ENCODE assay signal across 16 cellular contexts in the genomic region with DNA sequence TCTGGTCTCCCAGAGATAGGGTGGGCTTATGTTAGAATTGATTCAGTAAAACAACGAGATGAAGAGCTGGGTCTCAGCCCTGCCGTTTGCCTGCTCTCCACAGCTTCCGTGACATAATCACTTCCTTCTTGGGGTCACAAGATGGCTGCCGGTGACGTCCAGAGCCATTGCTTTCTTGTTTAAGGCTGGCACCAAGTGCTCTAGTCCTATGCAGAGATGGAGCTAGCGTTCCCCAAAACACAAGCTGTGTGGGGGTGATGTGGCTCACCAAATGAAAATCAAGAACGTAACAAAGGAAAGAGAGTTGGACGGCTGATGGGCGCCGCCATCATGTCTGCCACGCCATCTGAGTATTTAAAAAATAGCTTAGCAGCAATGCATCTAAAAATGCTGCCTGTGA.
DNase-seq lines count a peak whose midpoint lies in the region; ATAC-seq and TF ChIP-seq lines count a peak whose summit lies in the region.
"Had no signal": no experiment of that assay in that cellular context is flagged by ENCODE, and none has a peak within 500 bp of the region (broad histone marks: within the 10 kb centered on the region; RNA-seq: fewer than 3 reads in every experiment).

No MANE protein-coding gene starts in this region.

- CTCF ChIA-PET in HEK293T (lab: Yijun Ruan, JAX): no interaction called here

- peaks cover 14% of the 10 kb centered on the region for H3K4me1 Mint-ChIP-seq in activated T-helper 17 cell treated with anti-CD3 and anti-CD28 coated beads, Interleukin-2, amount 50 U/mL, for 72 hours

- no peaks in the 10 kb centered on the region for H3K9me3 Mint-ChIP-seq in activated T-helper 17 cell treated with anti-CD3 and anti-CD28 coated beads, Interleukin-2, amount 50 U/mL, for 72 hours
- H3K9me3 Mint-ChIP-seq: CD4-positive, alpha-beta memory T cell; H9 had no signal

- H3K27ac Mint-ChIP-seq in activated T-helper 17 cell treated with anti-CD3 and anti-CD28 coated beads, Interleukin-2, amount 50 U/mL, for 72 hours: peak overlapping the region; percentile 81
- H3K27ac Mint-ChIP-seq: H9 had no signal

- H3K27me3 Mint-ChIP-seq in activated T-helper 17 cell treated with anti-CD3 and anti-CD28 coated beads, Interleukin-2, amount 50 U/mL, for 72 hours: no peaks in the 10 kb centered on the region
- H3K27me3 Mint-ChIP-seq: CD4-positive, alpha-beta memory T cell had no signal

- peaks cover 5% of the 10 kb centered on the region for H3K36me3 Mint-ChIP-seq in activated T-helper 17 cell treated with anti-CD3 and anti-CD28 coated beads, Interleukin-2, amount 50 U/mL, for 72 hours (ENCODE audit: low read depth)

- peak overlapping the region; percentile 54 for H3K4me3 Mint-ChIP-seq in activated T-helper 17 cell treated with anti-CD3 and anti-CD28 coated beads, Interleukin-2, amount 50 U/mL, for 72 hours
- H3K4me3 Mint-ChIP-seq: CD4-positive, alpha-beta memory T cell; H9 had no signal

- peak overlapping the region; percentile 68 for H3K27ac ChIP-seq in caudate nucleus (ENCODE audit: low read depth, low read length)
- H3K27ac ChIP-seq: A549, C4-2B, HL-60 had no signal

- ATAC-seq in activated T-helper 17 cell treated with anti-CD3 and anti-CD28 coated beads, Interleukin-2, amount 50 U/mL, for 72 hours (replicated peaks): no peak
- ATAC-seq: A549 had no signal

- POLR2A ChIA-PET in HEK293T (lab: Yijun Ruan, JAX): no interaction called here

- peak in 2 of 61 donors; percentile 9 to 17 for DNase-seq in caudate nucleus (lab: John Stamatoyannopoulos, UW)
- DNase-seq in retina: peak; percentile 29
- DNase-seq in stimulated activated CD8-positive, alpha-beta memory T cell treated with anti-CD3 and anti-CD28 coated beads, Interleukin-4, amount 100 ng/mL, for 48 hours: no peak
- DNase-seq in islet precursor cell: no peak
- no peak for DNase-seq in HEK293T (ENCODE audit: extremely low spot score)
- DNase-seq: BE2C; CD4-positive, alpha-beta memory T cell; DMS153; DMS79 treated with DMSO at 0.1 percent for 48 hours; EL; GOT3; H9 had no signal

TF ChIP-seq in HEK293T, 16 proteins besides CTCF, POLR2A, EP300 and RAD21:
- TF ChIP-seq FOXK2 (IDR thresholded peaks at IDR 0.05) (no peak), ZNF384 (IDR thresholded peaks at IDR 0.05) (no peak), FOXA1 (IDR thresholded peaks at IDR 0.05) (no peak), TARDBP (IDR thresholded peaks at IDR 0.05) (no peak), CTBP1 (IDR thresholded peaks at IDR 0.05; ENCODE audit: borderline replicate concordance) (no peak), L3MBTL2 (conservative IDR thresholded peaks at IDR 0.05) (no peak), SP1 (IDR thresholded peaks at IDR 0.05) (no peak), ARNT (IDR thresholded peaks at IDR 0.05) (no peak), HDGF (IDR thresholded peaks at IDR 0.05; ENCODE audit: borderline replicate concordance) (no peak), BHLHE40 (IDR thresholded peaks at IDR 0.05; ENCODE audit: borderline replicate concordance) (no peak), ELF4 (IDR thresholded peaks at IDR 0.05) (no peak), LEF1 (IDR thresholded peaks at IDR 0.05; ENCODE audit: borderline replicate concordance) (no peak), NFRKB (IDR thresholded peaks at IDR 0.05) (no peak)
- TF ChIP-seq, protein P1, sequence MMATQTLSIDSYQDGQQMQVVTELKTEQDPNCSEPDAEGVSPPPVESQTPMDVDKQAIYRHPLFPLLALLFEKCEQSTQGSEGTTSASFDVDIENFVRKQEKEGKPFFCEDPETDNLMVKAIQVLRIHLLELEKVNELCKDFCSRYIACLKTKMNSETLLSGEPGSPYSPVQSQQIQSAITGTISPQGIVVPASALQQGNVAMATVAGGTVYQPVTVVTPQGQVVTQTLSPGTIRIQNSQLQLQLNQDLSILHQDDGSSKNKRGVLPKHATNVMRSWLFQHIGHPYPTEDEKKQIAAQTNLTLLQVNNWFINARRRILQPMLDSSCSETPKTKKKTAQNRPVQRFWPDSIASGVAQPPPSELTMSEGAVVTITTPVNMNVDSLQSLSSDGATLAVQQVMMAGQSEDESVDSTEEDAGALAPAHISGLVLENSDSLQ (IDR thresholded peaks at IDR 0.05): no peak
TF ChIP-seq in HEK293T: peak in this region for 0.
